ENCODE assay signal across 2 cellular contexts in genomic region chr12:21566223-21566906, GRCh38.
TF ChIP-seq lines count a peak whose summit lies in the region.

No MANE protein-coding gene starts in this region.

TF ChIP-seq in HepG2, 621 proteins besides CTCF, POLR2A, EP300 and RAD21 (continues in another document):
- TF ChIP-seq CCDC6 (CRISPR knock-in tag; IDR thresholded peaks at IDR 0.05) (no peak), FOXC1 (CRISPR knock-in tag; IDR thresholded peaks at IDR 0.05; ENCODE audit: borderline replicate concordance) (no peak), CEBPB (IDR thresholded peaks at IDR 0.05; ENCODE audit: borderline replicate concordance, low read depth, low read length) (peak; percentile 77), HNF4A (CRISPR knock-in tag; IDR thresholded peaks at IDR 0.05) (no peak), ZNF276 (CRISPR knock-in tag; IDR thresholded peaks at IDR 0.05; ENCODE audit: low read depth) (no peak), HNF1A (IDR thresholded peaks at IDR 0.05; ENCODE audit: low read depth) (peak; percentile 55), HNF1A (CRISPR knock-in tag; IDR thresholded peaks at IDR 0.05; ENCODE audit: borderline replicate concordance) (no peak), ZNF773 (CRISPR knock-in tag; IDR thresholded peaks at IDR 0.05; ENCODE audit: borderline replicate concordance) (no peak), ZNF724P (CRISPR knock-in tag; IDR thresholded peaks at IDR 0.05; ENCODE audit: borderline replicate concordance) (no peak), GATAD2A (CRISPR knock-in tag; IDR thresholded peaks at IDR 0.05) (0 out of 2 replicates have a peak, but pooled peaks have one; percentile 37)
- TF ChIP-seq, protein P1, sequence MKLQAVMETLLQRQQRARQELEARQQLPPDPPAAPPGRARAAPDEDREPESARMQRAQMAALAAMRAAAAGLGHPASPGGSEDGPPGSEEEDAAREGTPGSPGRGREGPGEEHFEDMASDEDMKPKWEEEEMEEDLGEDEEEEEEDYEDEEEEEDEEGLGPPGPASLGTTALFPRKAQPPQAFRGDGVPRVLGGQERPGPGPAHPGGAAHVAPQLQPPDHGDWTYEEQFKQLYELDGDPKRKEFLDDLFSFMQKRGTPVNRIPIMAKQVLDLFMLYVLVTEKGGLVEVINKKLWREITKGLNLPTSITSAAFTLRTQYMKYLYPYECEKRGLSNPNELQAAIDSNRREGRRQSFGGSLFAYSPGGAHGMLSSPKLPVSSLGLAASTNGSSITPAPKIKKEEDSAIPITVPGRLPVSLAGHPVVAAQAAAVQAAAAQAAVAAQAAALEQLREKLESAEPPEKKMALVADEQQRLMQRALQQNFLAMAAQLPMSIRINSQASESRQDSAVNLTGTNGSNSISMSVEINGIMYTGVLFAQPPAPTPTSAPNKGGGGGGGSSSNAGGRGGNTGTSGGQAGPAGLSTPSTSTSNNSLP (IDR thresholded peaks at IDR 0.05; ENCODE audit: low read depth, low read length) = peak; percentile 45
- TF ChIP-seq, protein P2, sequence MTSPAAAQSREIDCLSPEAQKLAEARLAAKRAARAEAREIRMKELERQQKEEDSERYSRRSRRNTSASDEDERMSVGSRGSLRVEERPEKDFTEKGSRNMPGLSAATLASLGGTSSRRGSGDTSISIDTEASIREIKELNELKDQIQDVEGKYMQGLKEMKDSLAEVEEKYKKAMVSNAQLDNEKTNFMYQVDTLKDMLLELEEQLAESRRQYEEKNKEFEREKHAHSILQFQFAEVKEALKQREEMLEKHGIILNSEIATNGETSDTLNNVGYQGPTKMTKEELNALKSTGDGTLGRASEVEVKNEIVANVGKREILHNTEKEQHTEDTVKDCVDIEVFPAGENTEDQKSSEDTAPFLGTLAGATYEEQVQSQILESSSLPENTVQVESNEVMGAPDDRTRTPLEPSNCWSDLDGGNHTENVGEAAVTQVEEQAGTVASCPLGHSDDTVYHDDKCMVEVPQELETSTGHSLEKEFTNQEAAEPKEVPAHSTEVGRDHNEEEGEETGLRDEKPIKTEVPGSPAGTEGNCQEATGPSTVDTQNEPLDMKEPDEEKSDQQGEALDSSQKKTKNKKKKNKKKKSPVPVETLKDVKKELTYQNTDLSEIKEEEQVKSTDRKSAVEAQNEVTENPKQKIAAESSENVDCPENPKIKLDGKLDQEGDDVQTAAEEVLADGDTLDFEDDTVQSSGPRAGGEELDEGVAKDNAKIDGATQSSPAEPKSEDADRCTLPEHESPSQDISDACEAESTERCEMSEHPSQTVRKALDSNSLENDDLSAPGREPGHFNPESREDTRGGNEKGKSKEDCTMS (CRISPR knock-in tag; conservative IDR thresholded peaks at IDR 0.05) = no peak

TF ChIP-seq in SK-N-SH, 30 proteins besides CTCF, POLR2A, EP300 and RAD21:
- TF ChIP-seq EZH2phosphoT487 (IDR thresholded peaks at IDR 0.05; ENCODE audit: borderline replicate concordance, low read depth) (no peak), FOSL2 (IDR thresholded peaks at IDR 0.05; ENCODE audit: borderline replicate concordance, low read depth) (no peak), GABPA (IDR thresholded peaks at IDR 0.05; ENCODE audit: low read depth) (no peak), TEAD4 (IDR thresholded peaks at IDR 0.05; ENCODE audit: borderline replicate concordance, insufficient read depth) (no peak)
- TF ChIP-seq, protein P3, sequence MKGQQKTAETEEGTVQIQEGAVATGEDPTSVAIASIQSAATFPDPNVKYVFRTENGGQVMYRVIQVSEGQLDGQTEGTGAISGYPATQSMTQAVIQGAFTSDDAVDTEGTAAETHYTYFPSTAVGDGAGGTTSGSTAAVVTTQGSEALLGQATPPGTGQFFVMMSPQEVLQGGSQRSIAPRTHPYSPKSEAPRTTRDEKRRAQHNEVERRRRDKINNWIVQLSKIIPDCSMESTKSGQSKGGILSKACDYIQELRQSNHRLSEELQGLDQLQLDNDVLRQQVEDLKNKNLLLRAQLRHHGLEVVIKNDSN (IDR thresholded peaks at IDR 0.05; ENCODE audit: borderline replicate concordance, low read depth) = no peak
